In genomic region chr6:96194675-96195074, GRCh38 we compare ENCODE assay signal across 18 cellular contexts.
"Had no signal": no experiment of that assay in that cellular context is flagged by ENCODE, and none has a peak within 500 bp of the region (broad histone marks: within the 10 kb centered on the region; RNA-seq: fewer than 3 reads in every experiment).

No MANE protein-coding gene starts in this region.

- H3K27ac ChIP-seq: epithelial cell of prostate, esophagus muscularis mucosa, gastroesophageal sphincter, neutrophil, right atrium auricular region, sigmoid colon, skin epidermis, stomach, thoracic aorta, transverse colon had no signal

- H3K27me3 ChIP-seq: esophagus muscularis mucosa, gastroesophageal sphincter, neutrophil, right atrium auricular region, sigmoid colon, stomach, transverse colon had no signal

- ATAC-seq: effector memory CD8-positive, alpha-beta T cell; gastroesophageal sphincter; naive thymus-derived CD8-positive, alpha-beta T cell had no signal

- H3K36me3 ChIP-seq: esophagus muscularis mucosa, gastroesophageal sphincter, neutrophil, right atrium auricular region, sigmoid colon, stomach, thoracic aorta, transverse colon had no signal

- H3K4me3 ChIP-seq: esophagus muscularis mucosa, gastroesophageal sphincter, right atrium auricular region, sigmoid colon, skin epidermis, stomach, thoracic aorta, transverse colon had no signal

- DNase-seq: effector memory CD8-positive, alpha-beta T cell; foreskin fibroblast; glutamatergic neuron; kidney; naive thymus-derived CD8-positive, alpha-beta T cell; sigmoid colon; stimulated activated CD4-positive, alpha-beta T cell treated with anti-CD3 and anti-CD28 coated beads, Interleukin-12 subunit alpha, Interleukin-12 subunit beta, amount 100 ng/mL, for 4 hours; stimulated activated naive CD4-positive, alpha-beta T cell; stomach; substantia nigra; transverse colon had no signal

- H3K9me3 ChIP-seq: esophagus muscularis mucosa, gastroesophageal sphincter, neutrophil, right atrium auricular region, sigmoid colon, stomach, thoracic aorta, transverse colon had no signal

- H3K4me1 ChIP-seq: esophagus muscularis mucosa, gastroesophageal sphincter, right atrium auricular region, stomach, transverse colon had no signal
